7 cellular contexts compared by ENCODE assay signal in the genomic region with DNA sequence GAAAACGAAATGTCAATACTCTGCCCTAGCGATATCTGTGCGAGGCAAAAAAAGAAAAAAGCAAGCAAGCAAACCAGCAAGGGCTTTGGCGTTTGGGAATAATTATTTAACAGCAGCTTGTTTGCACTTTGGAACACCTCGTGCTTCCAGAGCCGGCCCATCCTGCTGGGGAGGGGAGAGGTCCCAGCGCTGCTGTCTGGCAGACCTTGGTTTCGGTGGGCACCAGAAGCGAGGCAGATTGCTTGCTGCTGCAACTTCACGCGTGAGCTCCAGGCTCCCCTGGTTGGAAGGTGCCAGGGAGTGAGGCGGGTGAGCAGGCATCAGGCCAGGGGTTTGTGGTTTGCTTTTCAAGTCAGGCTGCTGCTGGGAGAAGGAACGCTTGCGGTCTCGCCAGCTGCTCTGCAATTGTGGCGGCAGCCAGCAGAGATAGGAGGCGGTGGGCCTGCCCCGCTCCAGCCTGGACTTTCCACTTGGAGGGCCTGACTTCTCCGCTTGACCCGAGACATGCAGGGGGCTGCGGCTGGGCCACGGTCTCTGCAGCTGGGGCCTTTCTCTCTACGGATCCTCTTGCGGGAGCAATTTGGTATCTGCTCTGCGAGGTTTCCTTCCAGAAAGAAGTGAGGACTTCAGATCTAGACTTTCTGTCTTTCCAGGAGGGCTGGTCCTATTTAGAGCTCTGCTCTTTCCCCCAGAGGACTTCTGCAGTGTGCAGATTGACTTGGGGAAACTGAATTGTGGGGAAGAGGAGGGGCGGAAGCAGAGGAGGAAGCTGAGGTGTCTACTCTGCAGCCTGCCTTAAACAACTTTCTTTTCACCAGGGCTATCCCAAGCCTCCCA.
DNase-seq lines count a peak whose midpoint lies in the region; ATAC-seq and TF ChIP-seq lines count a peak whose summit lies in the region.

No MANE protein-coding gene starts in this region.

- DNase-seq in MG63 (peak; percentile 93), cortex of kidney (lab: John Stamatoyannopoulos, UW) (peak; percentile 20), lung (ENCODE audit: low spot score) (peak; percentile 78)
- peak; percentile 11 for DNase-seq in activated CD4-positive, alpha-beta T cell treated with anti-CD3 and anti-CD28 coated beads for 1 hour
- DNase-seq in stimulated activated naive B cell treated with anti-CD40 and anti-IgM and Interleukin-4, amounts not matched to agents 10 μg/mL and 1 μg/mL and 100 μg/mL, for 72 hours = peak; percentile 23

- peak overlapping the region; percentile 17 to 72 for H3K27ac ChIP-seq in lung (ENCODE audit: low read depth in 1 of 2, low read length in 1 of 2)

- H3K36me3 ChIP-seq in MG63 (no peaks in the 10 kb centered on the region), lung (ENCODE audit: control insufficient read depth in 2 of 2, insufficient read depth in 2 of 2, low read length in 2 of 2) (no peaks in the 10 kb centered on the region)

- peak overlapping the region; percentile 50 to 75 for H3K4me3 Mint-ChIP-seq in stimulated activated naive B cell treated with anti-CD40 and anti-IgM and Interleukin-4, amounts not matched to agents 10 μg/mL and 1 μg/mL and 100 μg/mL, for 72 hours

- peaks cover 0 to 5% of the 10 kb centered on the region in 2 donors for H3K27me3 Mint-ChIP-seq in stimulated activated naive B cell treated with anti-CD40 and anti-IgM and Interleukin-4, amounts not matched to agents 10 μg/mL and 1 μg/mL and 100 μg/mL, for 72 hours

- no peak for TF ChIP-seq CTCF in lung (IDR thresholded peaks at IDR 0.05; ENCODE audit: control extremely low read depth, extremely low read depth)

- peaks cover 0 to 9% of the 10 kb centered on the region in 2 donors for H3K4me1 ChIP-seq in lung (ENCODE audit: control insufficient read depth in 2 of 2, insufficient read depth in 2 of 2, low read length in 2 of 2)

- H3K4me1 Mint-ChIP-seq in stimulated activated naive B cell treated with anti-CD40 and anti-IgM and Interleukin-4, amounts not matched to agents 10 μg/mL and 1 μg/mL and 100 μg/mL, for 72 hours = peaks cover 17 to 32% of the 10 kb centered on the region in 2 donors

- H3K36me3 Mint-ChIP-seq in stimulated activated naive B cell treated with anti-CD40 and anti-IgM and Interleukin-4, amounts not matched to agents 10 μg/mL and 1 μg/mL and 100 μg/mL, for 72 hours = no peaks in the 10 kb centered on the region

- WGBS in lung, 2 donors = 12 to 30% methylated on average over 26 of the region's 26 CpGs

- peak; percentile 29 for TF ChIP-seq POLR2A in GM18951 (IDR thresholded peaks at IDR 0.05; ENCODE audit: extremely low read depth, insufficient read depth, insufficient read length)

- H3K9me3 Mint-ChIP-seq in stimulated activated naive B cell treated with anti-CD40 and anti-IgM and Interleukin-4, amounts not matched to agents 10 μg/mL and 1 μg/mL and 100 μg/mL, for 72 hours = peaks cover 2 to 6% of the 10 kb centered on the region in 2 donors

- H3K4me3 ChIP-seq in MG63 (peak overlapping the region; percentile 33), lung (no peak overlapping the region)

- in situ Hi-C loops in GM18951 (cut with MboI; ENCODE audit: low sequenced_read_pairs, unreplicated experiment) = no loop called here

- H3K27ac Mint-ChIP-seq in stimulated activated naive B cell treated with anti-CD40 and anti-IgM and Interleukin-4, amounts not matched to agents 10 μg/mL and 1 μg/mL and 100 μg/mL, for 72 hours = no peak overlapping the region

- peak; percentile 50 for ATAC-seq in lung (ENCODE audit: insufficient read depth, low FRiP score)
- peak; percentile 57 to 63 for ATAC-seq in stimulated activated naive B cell treated with anti-CD40 and anti-IgM and Interleukin-4, amounts not matched to agents 10 μg/mL and 1 μg/mL and 100 μg/mL, for 72 hours (replicated peaks)
- ATAC-seq in GM19455 (IDR thresholded peaks at IDR 0.05; ENCODE audit: unreplicated experiment) = no peak

- H3K9me3 ChIP-seq in MG63 (no peaks in the 10 kb centered on the region), lung (ENCODE audit: control insufficient read depth in 2 of 2, insufficient read depth in 1 of 2, low read length in 1 of 2) (no peaks in the 10 kb centered on the region)

- H3K27me3 ChIP-seq in MG63 (no peaks in the 10 kb centered on the region), lung (ENCODE audit: control insufficient read depth, insufficient read depth) (no peaks in the 10 kb centered on the region)

Comparison
In these comparisons a context has a peak if more than half of its experiments do, and no peak if none do; other contexts are left out.
1. DNase-seq: peak in every context shown above with its lines; median percentile 93 in MG63; 78 in lung; 23 in stimulated activated naive B cell treated with anti-CD40 and anti-IgM and Interleukin-4, amounts not matched to agents 10 μg/mL and 1 μg/mL and 100 μg/mL, for 72 hours; 20 in cortex of kidney; 11 in activated CD4-positive, alpha-beta T cell treated with anti-CD3 and anti-CD28 coated beads for 1 hour.